Comparison of ENCODE assay signal across 17 cellular contexts in genomic region chr20:58547527-58548475, GRCh38. TPM values are rescaled to one million over a fixed set of nuclear protein-coding genes. Genes with fewer than 3 reads are reported as not detected.
DNase-seq lines count a peak whose midpoint lies in the region; ATAC-seq and TF ChIP-seq lines count a peak whose summit lies in the region.
"Had no signal": no experiment of that assay in that cellular context is flagged by ENCODE, and none has a peak within 500 bp of the region (broad histone marks: within the 10 kb centered on the region; RNA-seq: fewer than 3 reads in every experiment).

No MANE protein-coding gene starts in this region.

- no peak overlapping the region for H2BK12ac ChIP-seq in mesenchymal stem cell (ENCODE audit: low read length in 2 of 2)

- H3K27me3 ChIP-seq in BE2C (no peaks in the 10 kb centered on the region), mesenchymal stem cell (ENCODE audit: control insufficient read depth in 1 of 2, insufficient read depth in 1 of 2, low read length in 2 of 2) (no peaks in the 10 kb centered on the region), tibial nerve (no peaks in the 10 kb centered on the region)

- H3K14ac ChIP-seq in mesenchymal stem cell (ENCODE audit: low read length in 2 of 2): no peak overlapping the region

- H2BK120ac ChIP-seq in mesenchymal stem cell (ENCODE audit: low read depth, low read length): no peak overlapping the region

- no peak for TF ChIP-seq EP300 in tibial nerve (IDR thresholded peaks at IDR 0.05)

- peaks cover 0 to 10% (median 3%) of the 10 kb centered on the region in 5 experiments for H3K9me3 Mint-ChIP-seq in brain
- no peaks in the 10 kb centered on the region for H3K9me3 Mint-ChIP-seq in stimulated activated memory B cell treated with anti-CD40 and anti-IgM and Interleukin-4, amounts not matched to agents 10 μg/mL and 1 μg/mL and 100 μg/mL, for 72 hours
- H3K9me3 Mint-ChIP-seq: CD8-positive, alpha-beta memory T cell; natural killer cell treated with Interleukin-12 subunit alpha and Interleukin-12 subunit beta and Interleukin-15 and Interleukin-18, amount 100 ng/mL, for 72 hours had no signal

- H3K4me1 ChIP-seq in BE2C: peaks cover 29% of the 10 kb centered on the region
- H3K4me1 ChIP-seq in mesenchymal stem cell (ENCODE audit: control insufficient read depth, insufficient read depth, low read depth, low read length): peaks cover 16% of the 10 kb centered on the region
- no peaks in the 10 kb centered on the region for H3K4me1 ChIP-seq in tibial nerve
- H3K4me1 ChIP-seq: psoas muscle had no signal

- H3K27ac Mint-ChIP-seq in brain: peak overlapping the region in 4 of 5 experiments; percentile 2 to 74 (median 30)
- no peak overlapping the region for H3K27ac Mint-ChIP-seq in stimulated activated memory B cell treated with anti-CD40 and anti-IgM and Interleukin-4, amounts not matched to agents 10 μg/mL and 1 μg/mL and 100 μg/mL, for 72 hours
- H3K27ac Mint-ChIP-seq: activated CD4-positive, alpha-beta T cell treated with anti-CD3 and anti-CD28 coated beads for 36 hours; natural killer cell treated with Interleukin-12 subunit alpha and Interleukin-12 subunit beta and Interleukin-15 and Interleukin-18, amount 100 ng/mL, for 72 hours had no signal

- H3K9me3 ChIP-seq in BE2C: no peaks in the 10 kb centered on the region
- H3K9me3 ChIP-seq in mesenchymal stem cell (ENCODE audit: control insufficient read depth, low read length): no peaks in the 10 kb centered on the region
- no peaks in the 10 kb centered on the region for H3K9me3 ChIP-seq in tibial nerve
- H3K9me3 ChIP-seq: psoas muscle had no signal

- H4K91ac ChIP-seq in mesenchymal stem cell (ENCODE audit: low read length): no peak overlapping the region

- no peak overlapping the region for H3K4ac ChIP-seq in mesenchymal stem cell (ENCODE audit: low read depth in 1 of 2, low read length in 2 of 2)

- no peak overlapping the region for H4K8ac ChIP-seq in mesenchymal stem cell (ENCODE audit: low read length)

- H3K4me3 Mint-ChIP-seq in brain: peak overlapping the region in 1 of 5 experiments; percentile 57
- no peak overlapping the region for H3K4me3 Mint-ChIP-seq in stimulated activated memory B cell treated with anti-CD40 and anti-IgM and Interleukin-4, amounts not matched to agents 10 μg/mL and 1 μg/mL and 100 μg/mL, for 72 hours
- H3K4me3 Mint-ChIP-seq: activated CD4-positive, alpha-beta T cell treated with anti-CD3 and anti-CD28 coated beads for 36 hours; CD8-positive, alpha-beta memory T cell; natural killer cell treated with Interleukin-12 subunit alpha and Interleukin-12 subunit beta and Interleukin-15 and Interleukin-18, amount 100 ng/mL, for 72 hours had no signal

- H3K9ac ChIP-seq in mesenchymal stem cell (ENCODE audit: low read length): no peak overlapping the region

- no peak for TF ChIP-seq CTCF in BE2C (IDR thresholded peaks at IDR 0.05; ENCODE audit: low read depth, low read length)
- TF ChIP-seq CTCF in brain (conservative IDR thresholded peaks at IDR 0.05): no peak
- no peak for TF ChIP-seq CTCF in tibial nerve (IDR thresholded peaks at IDR 0.05)

- 77% methylated on average over 13 of the region's 14 CpGs for WGBS in mesenchymal stem cell
- 73 to 78% methylated on average over 14 of the region's 14 CpGs for WGBS in tibial nerve, 2 donors

- DNase-seq in BE2C: no peak
- DNase-seq in HT1080 (ENCODE audit: low read depth): peak; percentile 45
- DNase-seq in mesenchymal stem cell: no peak
- DNase-seq in tibial nerve (ENCODE audit: low spot score in 2 of 2): no peak
- DNase-seq: activated CD4-positive, alpha-beta T cell treated with anti-CD3 and anti-CD28 coated beads for 36 hours; amniotic stem cell; CD8-positive, alpha-beta memory T cell; DMS79; hypothalamus; NCI-H1092; psoas muscle had no signal

- TF ChIP-seq POLR2A in GM18505 (IDR thresholded peaks at IDR 0.05; ENCODE audit: borderline replicate concordance, extremely low read depth, insufficient read depth, insufficient read length): no peak
- no peak for TF ChIP-seq POLR2A in tibial nerve (IDR thresholded peaks at IDR 0.05)

- no peak overlapping the region for H2BK15ac ChIP-seq in mesenchymal stem cell (ENCODE audit: low read depth, poor library complexity, severe bottlenecking)

- no peaks in the 10 kb centered on the region for H3K36me3 Mint-ChIP-seq in brain
- H3K36me3 Mint-ChIP-seq in stimulated activated memory B cell treated with anti-CD40 and anti-IgM and Interleukin-4, amounts not matched to agents 10 μg/mL and 1 μg/mL and 100 μg/mL, for 72 hours: no peaks in the 10 kb centered on the region
- H3K36me3 Mint-ChIP-seq: CD8-positive, alpha-beta memory T cell; natural killer cell treated with Interleukin-12 subunit alpha and Interleukin-12 subunit beta and Interleukin-15 and Interleukin-18, amount 100 ng/mL, for 72 hours had no signal

- H3K36me3 ChIP-seq in BE2C (no peaks in the 10 kb centered on the region), mesenchymal stem cell (ENCODE audit: control insufficient read depth in 1 of 2, insufficient read depth in 2 of 2, low read depth in 1 of 2, low read length in 2 of 2) (no peaks in the 10 kb centered on the region), tibial nerve (no peaks in the 10 kb centered on the region)

- H3K23ac ChIP-seq in mesenchymal stem cell (ENCODE audit: low read length in 2 of 2): no peak overlapping the region

- H3K4me1 Mint-ChIP-seq in brain: peaks cover 83% of the 10 kb centered on the region
- no peaks in the 10 kb centered on the region for H3K4me1 Mint-ChIP-seq in stimulated activated memory B cell treated with anti-CD40 and anti-IgM and Interleukin-4, amounts not matched to agents 10 μg/mL and 1 μg/mL and 100 μg/mL, for 72 hours
- H3K4me1 Mint-ChIP-seq: activated CD4-positive, alpha-beta T cell treated with anti-CD3 and anti-CD28 coated beads for 36 hours; CD8-positive, alpha-beta memory T cell had no signal

- peak overlapping the region; percentile 27 for H3K4me2 ChIP-seq in mesenchymal stem cell (ENCODE audit: low read length, poor library complexity, severe bottlenecking)

- no peak overlapping the region for H2BK5ac ChIP-seq in mesenchymal stem cell (ENCODE audit: low read depth, low read length, poor library complexity, severe bottlenecking)

- peak overlapping the region; percentile 45; the same call in 1 of the 2 replicates for H3K4me3 ChIP-seq in BE2C (ENCODE audit: low read depth, low read length)
- H3K4me3 ChIP-seq in mesenchymal stem cell (ENCODE audit: insufficient read depth in 1 of 2, low read depth in 1 of 2, low read length in 2 of 2): no peak overlapping the region
- H3K4me3 ChIP-seq in tibial nerve: no peak overlapping the region
- H3K4me3 ChIP-seq: psoas muscle had no signal

- no peak overlapping the region for H3K18ac ChIP-seq in mesenchymal stem cell (ENCODE audit: low read depth in 1 of 2, low read length in 2 of 2)

- H3K27me3 Mint-ChIP-seq in brain: peaks cover 14% of the 10 kb centered on the region
- peaks cover 42% of the 10 kb centered on the region for H3K27me3 Mint-ChIP-seq in stimulated activated memory B cell treated with anti-CD40 and anti-IgM and Interleukin-4, amounts not matched to agents 10 μg/mL and 1 μg/mL and 100 μg/mL, for 72 hours

- no peak for ATAC-seq in GM18505 (IDR thresholded peaks at IDR 0.05; ENCODE audit: unreplicated experiment)
- no peak for ATAC-seq in GM18870 (IDR thresholded peaks at IDR 0.05; ENCODE audit: unreplicated experiment)
- no peak for ATAC-seq in stimulated activated memory B cell treated with anti-CD40 and anti-IgM and Interleukin-4, amounts not matched to agents 10 μg/mL and 1 μg/mL and 100 μg/mL, for 72 hours
- ATAC-seq: activated CD4-positive, alpha-beta T cell treated with anti-CD3 and anti-CD28 coated beads for 36 hours; natural killer cell treated with Interleukin-12 subunit alpha and Interleukin-12 subunit beta and Interleukin-15 and Interleukin-18, amount 100 ng/mL, for 72 hours; Panc1; psoas muscle had no signal

- no peak overlapping the region for H2AFZ ChIP-seq in mesenchymal stem cell (ENCODE audit: low read depth, low read length)

- H2AK5ac ChIP-seq in mesenchymal stem cell (ENCODE audit: low read length, severe bottlenecking): no peak overlapping the region

- H3K27ac ChIP-seq in mesenchymal stem cell (ENCODE audit: low read length, poor library complexity, severe bottlenecking) (peak overlapping the region; percentile 49), tibial nerve (no peak overlapping the region)
- H3K27ac ChIP-seq: psoas muscle had no signal

- no peaks in the 10 kb centered on the region for H3K79me1 ChIP-seq in mesenchymal stem cell (replicated peaks; ENCODE audit: low read length, poor library complexity, severe bottlenecking)

RNA-seq across cellular contexts. Expression of gene APCDD1L, which starts 32.6 kb away (rescaled TPM):
- 0.29 TPM for polyA plus RNA-seq in BE2C (2012; ENCODE audit: insufficient read depth, insufficient read length, low read depth)
- 0.27 and 1.0 TPM in 2 replicates for total RNA-seq in HT1080 (2014; rRNA removed; shearing (Covaris generic))
- 2.7 and 2.8 TPM in 2 replicates for polyA plus RNA-seq in HT1080 (2015; cell fraction: cytosol; rRNA removed)
- polyA plus RNA-seq in HT1080 (2015; cell fraction: nucleus; rRNA removed): 2.8 and 4.8 TPM in 2 replicates
- 1.4 TPM for polyA plus RNA-seq in brain (ENCODE audit: insufficient read depth, low read depth, low replicate concordance)
- 0.17 TPM for polyA plus RNA-seq in mesenchymal stem cell (2013, experiment 1 of 2)
- polyA plus RNA-seq in mesenchymal stem cell (2013, experiment 2 of 2): 0.16 TPM
- total RNA-seq in tibial nerve: under 1 TPM in 2 of 4 donors, not detected in 2; 0.21 to 0.30 TPM
- total RNA-seq: activated CD4-positive, alpha-beta T cell treated with anti-CD3 and anti-CD28 coated beads for 36 hours; CD8-positive, alpha-beta memory T cell; natural killer cell treated with Interleukin-12 subunit alpha and Interleukin-12 subunit beta and Interleukin-15 and Interleukin-18, amount 100 ng/mL, for 72 hours had no signal
- polyA plus RNA-seq: CD8-positive, alpha-beta memory T cell had no signal
